1 cellular context compared by ENCODE assay signal in the genomic region with DNA sequence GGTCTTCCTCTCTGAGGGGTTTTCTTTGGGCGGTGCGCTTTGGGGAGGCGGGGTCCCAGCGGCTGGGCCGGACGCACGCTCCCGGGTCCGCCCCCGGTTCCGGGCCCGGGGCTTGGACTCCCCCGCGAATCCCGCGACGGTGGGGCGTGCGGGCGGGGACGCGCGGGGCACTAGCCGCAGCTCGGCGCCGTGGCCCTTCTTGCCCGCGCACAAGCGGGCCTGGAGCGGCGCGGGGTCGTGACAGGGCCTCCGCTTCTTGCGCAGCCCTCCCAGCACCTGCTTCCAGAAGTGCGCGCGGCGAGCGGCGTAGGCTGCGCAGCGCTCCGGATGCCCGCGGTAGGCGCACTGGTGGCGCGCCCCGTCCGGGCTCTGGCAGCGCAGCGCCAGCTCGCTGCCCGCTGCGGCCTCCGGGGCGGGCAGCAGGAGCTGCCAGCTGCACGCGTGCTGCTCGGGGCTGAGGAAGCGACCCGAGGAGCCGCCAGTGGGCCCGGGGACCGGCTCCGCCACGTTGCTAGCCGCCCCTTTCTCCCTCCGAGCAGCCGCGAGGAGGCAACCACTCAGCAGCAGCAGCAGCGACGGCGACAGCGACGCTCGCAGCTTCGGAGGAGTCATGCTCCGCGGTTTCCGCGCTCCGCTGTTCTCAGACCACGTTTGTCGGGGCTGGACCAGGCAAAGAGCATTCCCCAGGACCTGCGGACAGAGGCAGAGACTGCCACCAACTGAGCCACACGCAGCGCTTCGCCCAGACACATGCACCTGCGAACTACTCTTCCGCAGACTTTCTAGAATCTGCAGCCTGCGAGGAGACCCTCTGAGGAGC.
TF ChIP-seq lines count a peak whose summit lies in the region.

No MANE protein-coding gene starts in this region.

TF ChIP-seq in A549, 52 proteins besides CTCF, POLR2A, EP300 and RAD21 (continued from another document):
- TF ChIP-seq, protein P1, sequence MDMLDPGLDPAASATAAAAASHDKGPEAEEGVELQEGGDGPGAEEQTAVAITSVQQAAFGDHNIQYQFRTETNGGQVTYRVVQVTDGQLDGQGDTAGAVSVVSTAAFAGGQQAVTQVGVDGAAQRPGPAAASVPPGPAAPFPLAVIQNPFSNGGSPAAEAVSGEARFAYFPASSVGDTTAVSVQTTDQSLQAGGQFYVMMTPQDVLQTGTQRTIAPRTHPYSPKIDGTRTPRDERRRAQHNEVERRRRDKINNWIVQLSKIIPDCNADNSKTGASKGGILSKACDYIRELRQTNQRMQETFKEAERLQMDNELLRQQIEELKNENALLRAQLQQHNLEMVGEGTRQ (IDR thresholded peaks at IDR 0.05): no peak
- TF ChIP-seq TFCP2L1 (CRISPR knock-in tag; IDR thresholded peaks at IDR 0.05) (no peak), NFE2L2 (conservative IDR thresholded peaks at IDR 0.05; ENCODE audit: low read length) (no peak), RARB (CRISPR knock-in tag; IDR thresholded peaks at IDR 0.05) (no peak), CBX2 (IDR thresholded peaks at IDR 0.05; ENCODE audit: borderline replicate concordance, low read depth) (no peak), KDM5A (IDR thresholded peaks at IDR 0.05) (no peak), CBX8 (IDR thresholded peaks at IDR 0.05) (no peak), PHF8 (IDR thresholded peaks at IDR 0.05; ENCODE audit: borderline replicate concordance, low read depth) (peak; percentile 67), TP53 (CRISPR knock-in tag; IDR thresholded peaks at IDR 0.05) (no peak), HOXB13 (CRISPR knock-in tag; IDR thresholded peaks at IDR 0.05; ENCODE audit: low read depth) (no peak), BHLHE40 (IDR thresholded peaks at IDR 0.05; ENCODE audit: low read depth, low read length) (no peak), SREBF2 (IDR thresholded peaks at IDR 0.05) (no peak), JUN (IDR thresholded peaks at IDR 0.05) (peak; percentile 84 to 90), NR3C1 (IDR thresholded peaks at IDR 0.05) (no peak), EHF (CRISPR knock-in tag; IDR thresholded peaks at IDR 0.05) (no peak), ZFP36 (IDR thresholded peaks at IDR 0.05; ENCODE audit: borderline replicate concordance, partially characterized antibody) (no peak), MAFK (IDR thresholded peaks at IDR 0.05; ENCODE audit: partially characterized antibody) (no peak), ZSCAN20 (CRISPR knock-in tag; IDR thresholded peaks at IDR 0.05) (no peak), EHMT2 (IDR thresholded peaks at IDR 0.05; ENCODE audit: low read depth) (no peak), FOXS1 (CRISPR knock-in tag; IDR thresholded peaks at IDR 0.05) (no peak), MAZ (IDR thresholded peaks at IDR 0.05; ENCODE audit: borderline replicate concordance, low read depth, low read length) (no peak), CEBPB (IDR thresholded peaks at IDR 0.05) (no peak), JUNB (IDR thresholded peaks at IDR 0.05) (no peak), ZC3H11A (IDR thresholded peaks at IDR 0.05) (no peak), HEYL (CRISPR knock-in tag; IDR thresholded peaks at IDR 0.05) (no peak), POLR2AphosphoS2 (conservative IDR thresholded peaks at IDR 0.05; ENCODE audit: low read length) (no peak), FOSL2 (IDR thresholded peaks at IDR 0.05) (no peak), FOSL2 (CRISPR knock-in tag; IDR thresholded peaks at IDR 0.05) (0 out of 2 replicates have a peak, but pooled peaks have one; percentile 16), FOSB (CRISPR knock-in tag; IDR thresholded peaks at IDR 0.05) (no peak), MYC (IDR thresholded peaks at IDR 0.05; ENCODE audit: borderline replicate concordance, low read length) (peak; percentile 80), RFX5 (IDR thresholded peaks at IDR 0.05) (no peak), RCOR1 (IDR thresholded peaks at IDR 0.05; ENCODE audit: low read depth, low read length) (no peak), NPAS2 (CRISPR knock-in tag; IDR thresholded peaks at IDR 0.05; ENCODE audit: borderline replicate concordance) (no peak)
- TF ChIP-seq, protein P2, sequence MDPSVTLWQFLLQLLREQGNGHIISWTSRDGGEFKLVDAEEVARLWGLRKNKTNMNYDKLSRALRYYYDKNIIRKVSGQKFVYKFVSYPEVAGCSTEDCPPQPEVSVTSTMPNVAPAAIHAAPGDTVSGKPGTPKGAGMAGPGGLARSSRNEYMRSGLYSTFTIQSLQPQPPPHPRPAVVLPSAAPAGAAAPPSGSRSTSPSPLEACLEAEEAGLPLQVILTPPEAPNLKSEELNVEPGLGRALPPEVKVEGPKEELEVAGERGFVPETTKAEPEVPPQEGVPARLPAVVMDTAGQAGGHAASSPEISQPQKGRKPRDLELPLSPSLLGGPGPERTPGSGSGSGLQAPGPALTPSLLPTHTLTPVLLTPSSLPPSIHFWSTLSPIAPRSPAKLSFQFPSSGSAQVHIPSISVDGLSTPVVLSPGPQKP (IDR thresholded peaks at IDR 0.05; ENCODE audit: low read depth, low read length): no peak
- TF ChIP-seq, protein P3, sequence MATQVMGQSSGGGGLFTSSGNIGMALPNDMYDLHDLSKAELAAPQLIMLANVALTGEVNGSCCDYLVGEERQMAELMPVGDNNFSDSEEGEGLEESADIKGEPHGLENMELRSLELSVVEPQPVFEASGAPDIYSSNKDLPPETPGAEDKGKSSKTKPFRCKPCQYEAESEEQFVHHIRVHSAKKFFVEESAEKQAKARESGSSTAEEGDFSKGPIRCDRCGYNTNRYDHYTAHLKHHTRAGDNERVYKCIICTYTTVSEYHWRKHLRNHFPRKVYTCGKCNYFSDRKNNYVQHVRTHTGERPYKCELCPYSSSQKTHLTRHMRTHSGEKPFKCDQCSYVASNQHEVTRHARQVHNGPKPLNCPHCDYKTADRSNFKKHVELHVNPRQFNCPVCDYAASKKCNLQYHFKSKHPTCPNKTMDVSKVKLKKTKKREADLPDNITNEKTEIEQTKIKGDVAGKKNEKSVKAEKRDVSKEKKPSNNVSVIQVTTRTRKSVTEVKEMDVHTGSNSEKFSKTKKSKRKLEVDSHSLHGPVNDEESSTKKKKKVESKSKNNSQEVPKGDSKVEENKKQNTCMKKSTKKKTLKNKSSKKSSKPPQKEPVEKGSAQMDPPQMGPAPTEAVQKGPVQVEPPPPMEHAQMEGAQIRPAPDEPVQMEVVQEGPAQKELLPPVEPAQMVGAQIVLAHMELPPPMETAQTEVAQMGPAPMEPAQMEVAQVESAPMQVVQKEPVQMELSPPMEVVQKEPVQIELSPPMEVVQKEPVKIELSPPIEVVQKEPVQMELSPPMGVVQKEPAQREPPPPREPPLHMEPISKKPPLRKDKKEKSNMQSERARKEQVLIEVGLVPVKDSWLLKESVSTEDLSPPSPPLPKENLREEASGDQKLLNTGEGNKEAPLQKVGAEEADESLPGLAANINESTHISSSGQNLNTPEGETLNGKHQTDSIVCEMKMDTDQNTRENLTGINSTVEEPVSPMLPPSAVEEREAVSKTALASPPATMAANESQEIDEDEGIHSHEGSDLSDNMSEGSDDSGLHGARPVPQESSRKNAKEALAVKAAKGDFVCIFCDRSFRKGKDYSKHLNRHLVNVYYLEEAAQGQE (IDR thresholded peaks at IDR 0.05): no peak
- TF ChIP-seq, protein P4, sequence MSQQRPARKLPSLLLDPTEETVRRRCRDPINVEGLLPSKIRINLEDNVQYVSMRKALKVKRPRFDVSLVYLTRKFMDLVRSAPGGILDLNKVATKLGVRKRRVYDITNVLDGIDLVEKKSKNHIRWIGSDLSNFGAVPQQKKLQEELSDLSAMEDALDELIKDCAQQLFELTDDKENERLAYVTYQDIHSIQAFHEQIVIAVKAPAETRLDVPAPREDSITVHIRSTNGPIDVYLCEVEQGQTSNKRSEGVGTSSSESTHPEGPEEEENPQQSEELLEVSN (IDR thresholded peaks at IDR 0.05; ENCODE audit: borderline replicate concordance, low read depth): peak; percentile 68
- TF ChIP-seq, protein P5, sequence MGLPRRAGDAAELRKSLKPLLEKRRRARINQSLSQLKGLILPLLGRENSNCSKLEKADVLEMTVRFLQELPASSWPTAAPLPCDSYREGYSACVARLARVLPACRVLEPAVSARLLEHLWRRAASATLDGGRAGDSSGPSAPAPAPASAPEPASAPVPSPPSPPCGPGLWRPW (IDR thresholded peaks at IDR 0.05): no peak
- TF ChIP-seq, protein P6, sequence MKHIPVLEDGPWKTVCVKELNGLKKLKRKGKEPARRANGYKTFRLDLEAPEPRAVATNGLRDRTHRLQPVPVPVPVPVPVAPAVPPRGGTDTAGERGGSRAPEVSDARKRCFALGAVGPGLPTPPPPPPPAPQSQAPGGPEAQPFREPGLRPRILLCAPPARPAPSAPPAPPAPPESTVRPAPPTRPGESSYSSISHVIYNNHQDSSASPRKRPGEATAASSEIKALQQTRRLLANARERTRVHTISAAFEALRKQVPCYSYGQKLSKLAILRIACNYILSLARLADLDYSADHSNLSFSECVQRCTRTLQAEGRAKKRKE (CRISPR knock-in tag; IDR thresholded peaks at IDR 0.05; ENCODE audit: low read depth): no peak
TF ChIP-seq in A549: peak in this region for 11.
